In genomic region chr4:81519856-81520255, GRCh38 we compare ENCODE assay signal across 20 cellular contexts. TPM values are rescaled to one million over a fixed set of nuclear protein-coding genes. Genes with fewer than 3 reads are reported as not detected.
DNase-seq lines count a peak whose midpoint lies in the region; ATAC-seq and TF ChIP-seq lines count a peak whose summit lies in the region.
"Had no signal": no experiment of that assay in that cellular context is flagged by ENCODE, and none has a peak within 500 bp of the region (broad histone marks: within the 10 kb centered on the region; RNA-seq: fewer than 3 reads in every experiment).

No MANE protein-coding gene starts in this region.

- DNase-seq in OCI-LY7 (ENCODE audit: low spot score) = no peak
- no peak for DNase-seq in left colon
- DNase-seq in stimulated activated naive B cell treated with anti-CD40 and anti-IgM and Interleukin-4, amounts not matched to agents 10 μg/mL and 1 μg/mL and 100 μg/mL, for 72 hours = no peak
- DNase-seq in lower leg skin (ENCODE audit: low spot score in 2 of 2) = no peak
- no peak for DNase-seq in SW 1271 (lab: John Stamatoyannopoulos, UW)
- DNase-seq in activated naive CD4-positive, alpha-beta T cell (lab: John Stamatoyannopoulos, UW) = no peak
- DNase-seq: CD8-positive, alpha-beta memory T cell; DMS53; EL; NCI-H1092 treated with DMSO at 0.1 percent for 48 hours; NCI-H1694; NCI-H2081 treated with DMSO at 0.1 percent for 48 hours; NCI-H510A; NCI-H748 treated with DMSO at 0.1 percent for 48 hours; NK-92 treated with Interleukin-12 subunit alpha and Interleukin-12 subunit beta, amount 100 ng/mL, for 24 hours; PC-9 had no signal

- no peaks in the 10 kb centered on the region for H3K36me3 Mint-ChIP-seq in stimulated activated naive B cell treated with anti-CD40 and anti-IgM and Interleukin-4, amounts not matched to agents 10 μg/mL and 1 μg/mL and 100 μg/mL, for 72 hours
- H3K36me3 Mint-ChIP-seq: CD8-positive, alpha-beta memory T cell had no signal

- POLR2A ChIA-PET in OCI-LY7 (lab: Charles Lee) = interaction anchor here (0.7 to 1.4 kb wide), 8 partner anchors 9 to 129 kb away, joined by 3 to 6 read pairs (median 4); partner anchors contain the start of gene RASGEF1B

- H3K4me3 Mint-ChIP-seq in stimulated activated naive B cell treated with anti-CD40 and anti-IgM and Interleukin-4, amounts not matched to agents 10 μg/mL and 1 μg/mL and 100 μg/mL, for 72 hours = no peak overlapping the region
- H3K4me3 Mint-ChIP-seq: CD8-positive, alpha-beta memory T cell had no signal

- TF ChIP-seq CTCF in KMS-11 (conservative IDR thresholded peaks at IDR 0.05; ENCODE audit: low read depth, low read length) = no peak
- TF ChIP-seq CTCF in OCI-LY7 (conservative IDR thresholded peaks at IDR 0.05; ENCODE audit: low read length) = no peak
- no peak for TF ChIP-seq CTCF in lower leg skin (IDR thresholded peaks at IDR 0.05)

- H3K9me2 ChIP-seq in OCI-LY7 (ENCODE audit: insufficient read depth, low read length) = no peaks in the 10 kb centered on the region

- H3K4me1 ChIP-seq in KMS-11 (ENCODE audit: low read depth, poor library complexity, severe bottlenecking) (peaks cover 69% of the 10 kb centered on the region), OCI-LY7 (ENCODE audit: insufficient read depth, low read length, poor library complexity, severe bottlenecking) (peaks cover 7% of the 10 kb centered on the region)

- ATAC-seq in left colon (peak; percentile 15), HG02973 (IDR thresholded peaks at IDR 0.05; ENCODE audit: unreplicated experiment) (no peak)
- peak; percentile 33 to 36 for ATAC-seq in stimulated activated naive B cell treated with anti-CD40 and anti-IgM and Interleukin-4, amounts not matched to agents 10 μg/mL and 1 μg/mL and 100 μg/mL, for 72 hours (replicated peaks)
- ATAC-seq: GM12878 had no signal

- no peaks in the 10 kb centered on the region for H3K27me3 Mint-ChIP-seq in stimulated activated naive B cell treated with anti-CD40 and anti-IgM and Interleukin-4, amounts not matched to agents 10 μg/mL and 1 μg/mL and 100 μg/mL, for 72 hours

- H2AFZ ChIP-seq in KMS-11 (ENCODE audit: low read depth) (peak overlapping the region; percentile 5; the same call in 1 of the 2 replicates), OCI-LY7 (ENCODE audit: low read length) (peak overlapping the region; percentile 34; the same call in 1 of the 2 replicates)
- H2AFZ ChIP-seq: PC-9 had no signal

- no peaks in the 10 kb centered on the region for H3K36me3 ChIP-seq in KMS-11 (ENCODE audit: insufficient read depth)
- H3K36me3 ChIP-seq in OCI-LY7 (ENCODE audit: insufficient read depth, low read length) = no peaks in the 10 kb centered on the region
- H3K36me3 ChIP-seq: BLaER1 treated with 17β-estradiol and CSF1 and Interleukin-3, amounts not matched to agents 10 nM and 100 nM had no signal

- no peaks in the 10 kb centered on the region for H3K27me3 ChIP-seq in KMS-11 (ENCODE audit: insufficient read depth, low read depth)
- H3K27me3 ChIP-seq: BLaER1 treated with 17β-estradiol and CSF1 and Interleukin-3, amounts not matched to agents 10 nM and 100 nM had no signal

- H3K4me2 ChIP-seq in KMS-11 (peak overlapping the region; percentile 53), OCI-LY7 (ENCODE audit: low read length) (no peak overlapping the region)
- H3K4me2 ChIP-seq: PC-9 had no signal

- WGBS in lower leg skin, 2 donors = 81 to 84% methylated on average over 6 of the region's 6 CpGs

- peaks cover 26 to 43% of the 10 kb centered on the region in 2 donors for H3K4me1 Mint-ChIP-seq in stimulated activated naive B cell treated with anti-CD40 and anti-IgM and Interleukin-4, amounts not matched to agents 10 μg/mL and 1 μg/mL and 100 μg/mL, for 72 hours
- H3K4me1 Mint-ChIP-seq: CD8-positive, alpha-beta memory T cell had no signal

- BruUV-seq in OCI-LY7 (replicated peaks; lab: Mats Ljungman, UMichigan) = no TSS peak

- intact Hi-C loops in OCI-LY7 (cut with micrococcal nuclease; ENCODE audit: unreplicated experiment) = no loop called here
- intact Hi-C loops in left colon (cut with DNase I, micrococcal nuclease) = no loop called here
- intact Hi-C loops in lower leg skin (cut with DNase I; ENCODE audit: low total_unique reads) = no loop called here

- H3K79me2 ChIP-seq in KMS-11 (ENCODE audit: insufficient read depth, low read depth) (no peaks in the 10 kb centered on the region), OCI-LY7 (ENCODE audit: insufficient read depth, low read depth, low read length) (no peaks in the 10 kb centered on the region)

- no peak overlapping the region for H3K27ac Mint-ChIP-seq in stimulated activated naive B cell treated with anti-CD40 and anti-IgM and Interleukin-4, amounts not matched to agents 10 μg/mL and 1 μg/mL and 100 μg/mL, for 72 hours
- H3K27ac Mint-ChIP-seq: CD8-positive, alpha-beta memory T cell had no signal

- H3K27ac ChIP-seq in KMS-11 (peak overlapping the region; percentile 71), OCI-LY7 (ENCODE audit: low read depth, low read length, poor library complexity, severe bottlenecking) (no peak overlapping the region)
- H3K27ac ChIP-seq: PC-9 had no signal

- H3K9me3 ChIP-seq in OCI-LY7 (ENCODE audit: low read length) = no peaks in the 10 kb centered on the region
- H3K9me3 ChIP-seq: BLaER1 treated with 17β-estradiol and CSF1 and Interleukin-3, amounts not matched to agents 10 nM and 100 nM had no signal

- H3K4me3 ChIP-seq in KMS-11 (IDR thresholded peaks at IDR 0.05; ENCODE audit: insufficient read depth, low read depth, low read length) = no peak overlapping the region
- no peak overlapping the region for H3K4me3 ChIP-seq in OCI-LY7 (ENCODE audit: low read depth, low read length, poor library complexity, severe bottlenecking)
- no peak overlapping the region for H3K4me3 ChIP-seq in lower leg skin (ENCODE audit: low read depth, poor library complexity, severe bottlenecking)
- H3K4me3 ChIP-seq: BLaER1 treated with 17β-estradiol and CSF1 and Interleukin-3, amounts not matched to agents 10 nM and 100 nM; GM12878; PC-9 had no signal

- TF ChIP-seq POLR2A in lower leg skin (IDR thresholded peaks at IDR 0.05) = no peak

- peak overlapping the region; percentile 18; the same call in 1 of the 2 replicates for H3K9ac ChIP-seq in KMS-11
- H3K9ac ChIP-seq: BLaER1 treated with 17β-estradiol and CSF1 and Interleukin-3, amounts not matched to agents 10 nM and 100 nM had no signal

- no peaks in the 10 kb centered on the region for H4K20me1 ChIP-seq in KMS-11 (ENCODE audit: insufficient read depth)
- no peaks in the 10 kb centered on the region for H4K20me1 ChIP-seq in OCI-LY7 (ENCODE audit: insufficient read depth, low read length)
- H4K20me1 ChIP-seq: BLaER1 treated with 17β-estradiol and CSF1 and Interleukin-3, amounts not matched to agents 10 nM and 100 nM had no signal

- peaks cover 0 to 2% of the 10 kb centered on the region in 2 donors for H3K9me3 Mint-ChIP-seq in stimulated activated naive B cell treated with anti-CD40 and anti-IgM and Interleukin-4, amounts not matched to agents 10 μg/mL and 1 μg/mL and 100 μg/mL, for 72 hours
- H3K9me3 Mint-ChIP-seq: CD8-positive, alpha-beta memory T cell had no signal

- CTCF ChIA-PET in OCI-LY7 (lab: Charles Lee; ENCODE audit: unreplicated experiment) = no interaction called here

RNA-seq across cellular contexts. Expression of gene RASGEF1B, which starts 48.1 kb away (rescaled TPM):
- total RNA-seq in OCI-LY7 (2014; rRNA removed; shearing (Covaris generic)) = 10.6 and 12.6 TPM in 2 replicates
- total RNA-seq in OCI-LY7 (2022) (5.7 and 9.8 TPM in 2 replicates), left colon (10 to 100 TPM; 13.5 to 24.1 TPM), lower leg skin (10 to 100 TPM; 53.7 to 58.2 (median 57.6) TPM)
